Comparison of ENCODE assay signal across 8 cellular contexts in genomic region chr19:7919681-7920519, GRCh38. TPM values are rescaled to one million over a fixed set of nuclear protein-coding genes. Genes with fewer than 3 reads are reported as not detected.
DNase-seq lines count a peak whose midpoint lies in the region; ATAC-seq and TF ChIP-seq lines count a peak whose summit lies in the region.

TSS of gene SNAPC2 (plus strand) at chr19:7920338. CDS start at chr19:7920367, 29 bp downstream.

- H3K27ac ChIP-seq in liver (ENCODE audit: low read depth in 1 of 2, low read length in 2 of 2), result peak within 1 kb of the TSS; percentile 79 to 91

- peak; percentile 43 for ATAC-seq in HG03520 (IDR thresholded peaks at IDR 0.05; ENCODE audit: unreplicated experiment)

- peaks cover 9% of the 10 kb centered on the region for H3K36me3 ChIP-seq in BJ (ENCODE audit: control insufficient read depth, insufficient read depth, low read length)
- H3K36me3 ChIP-seq in liver (ENCODE audit: control insufficient read depth in 4 of 4, insufficient read depth in 3 of 4, low read depth in 1 of 4, low read length in 3 of 4), result peaks cover 0 to 12% (median 5%) of the 10 kb centered on the region in 4 donors

- H3K4me1 ChIP-seq in liver (ENCODE audit: control insufficient read depth in 4 of 4, insufficient read depth in 4 of 4, low read length in 3 of 4), result peaks cover 23 to 56% (median 35%) of the 10 kb centered on the region in 4 donors

- POLR2A ChIA-PET in BJ (lab: Charles Lee), result interaction anchor here (0.6 to 1.3 kb wide), 6 partner anchors 9 to 1496 kb away, joined by 3 to 20 read pairs (median 5); partner anchors contain the start of genes GPR108, MAP2K7 and TIMM44

- CTCF ChIA-PET in BJ (lab: Yijun Ruan, JAX), result interaction anchor here (1.1 to 7.1 kb wide), 6 partner anchors 10 to 83 kb away, joined by 3 to 29 read pairs (median 10); partner anchors contain the start of gene TIMM44

- H3K9ac ChIP-seq in liver (ENCODE audit: low read depth in 1 of 2, low read length in 2 of 2), result peak within 1 kb of the TSS; percentile 80 to 84

- TF ChIP-seq RAD21 in liver (IDR thresholded peaks at IDR 0.05), result no peak

- DNase-seq in BJ (ENCODE audit: low read depth) (peak; percentile 56), GM19240 (ENCODE audit: insufficient read length, low spot score) (peak; percentile 95), NCI-H748 (lab: John Stamatoyannopoulos, UW; ENCODE audit: unreplicated experiment) (peak; percentile 90), dermis blood vessel endothelial cell (peak; percentile 95)
- peak; percentile 95 to 96 for DNase-seq in activated CD4-positive, alpha-beta T cell treated with anti-CD3 and anti-CD28 coated beads, Interleukin-2, amount 50 U/mL, for 24 hours (ENCODE audit: low read depth in 1 of 2, low spot score in 1 of 2)
- peak; percentile 96 for DNase-seq in stimulated activated CD4-positive, alpha-beta T cell treated with anti-CD3 and anti-CD28 coated beads, Interleukin-4, amount 100 ng/mL, for 1 hour

- H3K4me3 ChIP-seq in BJ (ENCODE audit: low read depth, low read length) (peak within 1 kb of the TSS; percentile 82), liver (ENCODE audit: low read depth in 1 of 3, low read length in 3 of 3) (peak within 1 kb of the TSS; percentile 89 to 98 (median 97))

- H3K27me3 ChIP-seq in BJ (ENCODE audit: control insufficient read depth, insufficient read depth, low read length), result no peaks in the 10 kb centered on the region
- H3K27me3 ChIP-seq in liver (ENCODE audit: control insufficient read depth in 4 of 4, insufficient read depth in 4 of 4, low read length in 3 of 4), result no peaks in the 10 kb centered on the region

- TF ChIP-seq CTCF in BJ (IDR thresholded peaks at IDR 0.05; ENCODE audit: insufficient read depth, low read depth, low read length), result no peak
- TF ChIP-seq CTCF in liver (IDR thresholded peaks at IDR 0.05; ENCODE audit: low read depth, low read length, missing input control), result no peak

- WGBS in liver, result 3% methylated on average over 60 of the region's 60 CpGs

- no peaks in the 10 kb centered on the region for H3K9me3 ChIP-seq in liver (ENCODE audit: control insufficient read depth in 4 of 4, low read length in 3 of 4)

TF ChIP-seq in liver, 16 proteins besides CTCF, POLR2A, EP300 and RAD21:
- TF ChIP-seq YY1 (IDR thresholded peaks at IDR 0.05), result peak; percentile 88
- no peak for TF ChIP-seq MAX (IDR thresholded peaks at IDR 0.05)
- TF ChIP-seq JUND (IDR thresholded peaks at IDR 0.05), result no peak
- no peak for TF ChIP-seq TAF1 (conservative IDR thresholded peaks at IDR 0.05)
- peak; percentile 78 for TF ChIP-seq SP1 (IDR thresholded peaks at IDR 0.05)
- TF ChIP-seq RXRA (IDR thresholded peaks at IDR 0.05), result peak; percentile 50 to 73
- TF ChIP-seq HNF4A (conservative IDR thresholded peaks at IDR 0.05), result peak; percentile 71 to 81
- TF ChIP-seq EGR1 (IDR thresholded peaks at IDR 0.05; ENCODE audit: low read depth in 2 of 2), result peak in 1 of 2 donors; percentile 68
- peak; percentile 58 for TF ChIP-seq REST (IDR thresholded peaks at IDR 0.05)
- TF ChIP-seq FOXA1 (IDR thresholded peaks at IDR 0.05), result no peak
- peak in 1 of 2 donors; percentile 15 for TF ChIP-seq GABPA (IDR thresholded peaks at IDR 0.05 in 1 of 2, conservative IDR thresholded peaks at IDR 0.05 in 1 of 2)

RNA-seq across cellular contexts. Expression of gene SNAPC2, which starts in this region (rescaled TPM):
- 16.6 and 28.2 TPM in 2 replicates for polyA plus RNA-seq in BJ (2011; rRNA removed)
- polyA minus RNA-seq in BJ (2011; rRNA and poly(A)+ RNA removed), result 10.1 and 15.6 TPM in 2 replicates
- total RNA-seq in dermis blood vessel endothelial cell, result 14.1 and 14.3 TPM in 2 replicates
- 1 to 10 TPM; 2.8 to 3.5 TPM for total RNA-seq in liver
- polyA plus RNA-seq in liver, result 1 to 10 TPM; 3.0 to 7.1 TPM

Comparison
In these comparisons a context has a peak if more than half of its experiments do, and no peak if none do; other contexts are left out.
1. Peak in every context shown above with its lines: DNase-seq, ATAC-seq, H3K4me3 ChIP-seq and H3K27ac ChIP-seq.